9 cellular contexts compared by ENCODE assay signal in genomic region chr3:59480486-59480995, GRCh38.
A peak's percentile ranks its signal among the peaks of the same experiment; 100 is the strongest.
DNase-seq lines count a peak whose midpoint lies in the region; ATAC-seq lines count a peak whose summit lies in the region.
"Had no signal": no experiment of that assay in that cellular context is flagged by ENCODE, and none has a peak within 500 bp of the region (broad histone marks: within the 10 kb centered on the region; RNA-seq: fewer than 3 reads in every experiment).

No MANE protein-coding gene starts in this region.

- H3K4me3 Mint-ChIP-seq in T-helper 17 cell: peak overlapping the region; percentile 74
- H3K4me3 Mint-ChIP-seq: neural crest cell had no signal

- H3K27ac Mint-ChIP-seq in T-helper 17 cell: peak overlapping the region; percentile 54

- ATAC-seq in GM18502 (IDR thresholded peaks at IDR 0.05; ENCODE audit: poor library complexity, unreplicated experiment) (peak; percentile 77), HG02840 (IDR thresholded peaks at IDR 0.05; ENCODE audit: low FRiP score, unreplicated experiment) (peak; percentile 49), T-helper 17 cell (peak; percentile 51), GM19397 (IDR thresholded peaks at IDR 0.05; ENCODE audit: unreplicated experiment) (no peak)

- peaks cover 5% of the 10 kb centered on the region for H3K27me3 Mint-ChIP-seq in T-helper 17 cell

- no peak for DNase-seq in T-helper 17 cell
- peak; percentile 78 for DNase-seq in myocyte (ENCODE audit: low read depth)
- no peak for DNase-seq in stimulated activated naive CD4-positive, alpha-beta T cell treated with Interleukin-2 at 50 U/mL for 16 hours (lab: John Stamatoyannopoulos, UW)
- DNase-seq in DMS79 (lab: John Stamatoyannopoulos, UW): no peak
- no peak for DNase-seq in OCI-M1 (lab: John Stamatoyannopoulos, UW)

- H3K4me1 Mint-ChIP-seq in T-helper 17 cell: peaks cover 5% of the 10 kb centered on the region

- no peaks in the 10 kb centered on the region for H3K36me3 Mint-ChIP-seq in T-helper 17 cell (ENCODE audit: low read depth)

- no peaks in the 10 kb centered on the region for H3K9me3 ChIP-seq in T-helper 17 cell (ENCODE audit: control insufficient read depth, low read length, poor library complexity, severe bottlenecking)
